ENCODE assay signal across 31 cellular contexts in the genomic region with DNA sequence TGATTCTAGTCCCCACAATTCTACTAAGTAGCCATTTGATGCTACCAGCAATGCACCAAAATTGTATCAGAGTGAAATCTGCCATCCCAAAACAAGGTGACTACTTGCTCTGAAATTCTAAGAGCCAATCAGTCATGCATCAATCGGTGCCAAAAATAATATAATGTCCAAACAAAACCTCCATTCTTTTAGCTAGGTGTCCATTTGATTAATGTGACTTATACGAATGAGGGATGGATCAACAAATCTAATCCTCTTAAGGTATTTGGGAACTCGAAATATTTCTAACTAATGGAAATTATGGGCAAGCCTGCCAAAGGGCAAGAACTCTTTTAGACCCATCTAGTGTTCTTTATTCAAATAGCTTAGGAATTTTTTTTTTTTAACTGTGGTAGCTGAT.
DNase-seq lines count a peak whose midpoint lies in the region; ATAC-seq and TF ChIP-seq lines count a peak whose summit lies in the region.
"Had no signal": no experiment of that assay in that cellular context is flagged by ENCODE, and none has a peak within 500 bp of the region (broad histone marks: within the 10 kb centered on the region; RNA-seq: fewer than 3 reads in every experiment).

No MANE protein-coding gene starts in this region.

- H3K27me3 Mint-ChIP-seq in CD8-positive, alpha-beta T cell (ENCODE audit: low read depth), result no peaks in the 10 kb centered on the region
- H3K27me3 Mint-ChIP-seq: activated T-helper 17 cell treated with anti-CD3 and anti-CD28 coated beads, Interleukin-2, amount 50 U/mL, for 72 hours; stimulated activated naive CD8-positive, alpha-beta T cell treated with anti-CD3 and anti-CD28 coated beads, Interleukin-15, amount 100 ng/mL, for 72 hours had no signal

- no peak overlapping the region for H3K4me3 ChIP-seq in CD8-positive, alpha-beta T cell (ENCODE audit: low read depth, low read length)
- no peak overlapping the region for H3K4me3 ChIP-seq in dorsolateral prefrontal cortex
- H3K4me3 ChIP-seq: colonic mucosa, MG63, tibial nerve had no signal

- no peak for ATAC-seq in CD8-positive, alpha-beta T cell
- ATAC-seq in SK-N-SH treated with all-trans-retinoic acid at 6 μM for 48 hours, result no peak
- no peak for ATAC-seq in GM18870 (IDR thresholded peaks at IDR 0.05; ENCODE audit: unreplicated experiment)
- ATAC-seq: activated CD8-positive, alpha-beta T cell treated with anti-CD3 and anti-CD28 coated beads, Interleukin-2, amount 10 ng/mL, durations not matched to agents 7 days and 5 days; activated T-helper 17 cell treated with anti-CD3 and anti-CD28 coated beads, Interleukin-2, amount 50 U/mL, for 72 hours; left colon; stimulated activated naive CD8-positive, alpha-beta T cell treated with anti-CD3 and anti-CD28 coated beads, Interleukin-15, amount 100 ng/mL, for 72 hours had no signal

- no peaks in the 10 kb centered on the region for H3K9me3 ChIP-seq in CD8-positive, alpha-beta T cell (ENCODE audit: low read length)
- H3K9me3 ChIP-seq: BE2C, colonic mucosa, MG63, tibial nerve had no signal

- no peak overlapping the region for H3K4me3 Mint-ChIP-seq in CD8-positive, alpha-beta T cell
- H3K4me3 Mint-ChIP-seq: activated CD8-positive, alpha-beta T cell treated with anti-CD3 and anti-CD28 coated beads, Interleukin-2, amount 10 ng/mL, durations not matched to agents 7 days and 5 days; activated T-helper 17 cell treated with anti-CD3 and anti-CD28 coated beads, Interleukin-2, amount 50 U/mL, for 72 hours; nephron; stimulated activated naive CD8-positive, alpha-beta T cell treated with anti-CD3 and anti-CD28 coated beads, Interleukin-15, amount 100 ng/mL, for 72 hours had no signal

- no peaks in the 10 kb centered on the region for H3K27me3 ChIP-seq in CD8-positive, alpha-beta T cell (ENCODE audit: insufficient read depth, low read length)
- H3K27me3 ChIP-seq in dorsolateral prefrontal cortex, result no peaks in the 10 kb centered on the region
- H3K27me3 ChIP-seq: BE2C, colonic mucosa, MG63, tibial nerve had no signal

- no peaks in the 10 kb centered on the region for H3K36me3 ChIP-seq in CD8-positive, alpha-beta T cell (ENCODE audit: insufficient read depth, low read length)
- H3K36me3 ChIP-seq: BE2C, colonic mucosa, MG63, tibial nerve had no signal

- no peaks in the 10 kb centered on the region for H3K9me3 Mint-ChIP-seq in CD8-positive, alpha-beta T cell
- H3K9me3 Mint-ChIP-seq: activated T-helper 17 cell treated with anti-CD3 and anti-CD28 coated beads, Interleukin-2, amount 50 U/mL, for 72 hours; immature natural killer cell; nephron; stimulated activated naive CD8-positive, alpha-beta T cell treated with anti-CD3 and anti-CD28 coated beads, Interleukin-15, amount 100 ng/mL, for 72 hours had no signal

- peaks cover 35% of the 10 kb centered on the region for H3K4me1 ChIP-seq in CD8-positive, alpha-beta T cell (ENCODE audit: insufficient read depth, low read length)
- H3K4me1 ChIP-seq: BE2C, colonic mucosa had no signal

- peaks cover 37% of the 10 kb centered on the region for H3K4me1 Mint-ChIP-seq in CD8-positive, alpha-beta T cell (ENCODE audit: low read depth)

- POLR2A ChIA-PET in CD8-positive, alpha-beta T cell (lab: Charles Lee), result interaction anchor here (0.7 kb wide), 1 partner anchor 751 kb away, joined by 3 read pairs; no protein-coding TSS in a partner anchor

- H3K27ac ChIP-seq in CD8-positive, alpha-beta T cell (ENCODE audit: low read depth, low read length), result no peak overlapping the region
- H3K27ac ChIP-seq in dorsolateral prefrontal cortex, result peak overlapping the region in 58 of 59 donors; percentile 52 to 100 (median 97)
- H3K27ac ChIP-seq: colonic mucosa, epithelial cell of prostate, tibial nerve, VCaP had no signal

- DNase-seq in CD8-positive, alpha-beta T cell, result no peak
- DNase-seq in HS-27A (ENCODE audit: low read depth), result peak; percentile 8
- no peak for DNase-seq in dorsolateral prefrontal cortex
- DNase-seq in stimulated activated CD8-positive, alpha-beta memory T cell treated with anti-CD3 and anti-CD28 coated beads, Interleukin-4, amount 100 ng/mL, for 48 hours, result no peak
- no peak for DNase-seq in NCI-H2171 treated with DMSO at 0.1 percent for 48 hours (lab: John Stamatoyannopoulos, UW)
- DNase-seq in NCI-H526 (lab: John Stamatoyannopoulos, UW), result no peak
- DNase-seq: activated CD4-positive, alpha-beta T cell treated with anti-CD3 and anti-CD28 coated beads for 4 hours; activated CD8-positive, alpha-beta T cell treated with anti-CD3 and anti-CD28 coated beads, Interleukin-2, amount 10 ng/mL, durations not matched to agents 7 days and 5 days; activated naive CD4-positive, alpha-beta T cell treated with anti-CD3 and anti-CD28 coated beads, Interleukin-2, amount 50 U/mL, for 16 hours; BE2C; colonic mucosa; DND-41; effector memory CD4-positive, alpha-beta T cell; immature natural killer cell; KBM-7; left colon; MG63; NCI-H1105; NCI-H187 treated with DMSO at 0.1 percent for 48 hours; NCI-H524 treated with DMSO at 0.1 percent for 48 hours; SIG-M5; stimulated activated CD4-positive, alpha-beta T cell treated with anti-CD3 and anti-CD28 coated beads, Interleukin-1b, Interleukin-23, amount 100 ng/mL, for 48 hours; stimulated activated naive CD8-positive, alpha-beta T cell treated with anti-CD3 and anti-CD28 coated beads, Interleukin-15, amount 100 ng/mL, for 72 hours; T1000 had no signal

- CTCF ChIA-PET in CD8-positive, alpha-beta T cell (lab: Charles Lee), result interaction anchor here (0.6 to 1.9 kb wide), 4 partner anchors 10 to 77 kb away, joined by 4 to 10 read pairs (median 4); no protein-coding TSS in a partner anchor

- TF ChIP-seq CTCF in CD8-positive, alpha-beta T cell (IDR thresholded peaks at IDR 0.05), result no peak
- no peak for TF ChIP-seq CTCF in dorsolateral prefrontal cortex (IDR thresholded peaks at IDR 0.05 in 54 of 56, conservative IDR thresholded peaks at IDR 0.05 in 2 of 56; ENCODE audit: low read depth in 1 of 56, partially characterized antibody in 56 of 56)

- H3K36me3 Mint-ChIP-seq in CD8-positive, alpha-beta T cell, result no peaks in the 10 kb centered on the region

- H3K27ac Mint-ChIP-seq in CD8-positive, alpha-beta T cell, result peak overlapping the region; percentile 13
- H3K27ac Mint-ChIP-seq: activated T-helper 17 cell treated with anti-CD3 and anti-CD28 coated beads, Interleukin-2, amount 50 U/mL, for 72 hours; stimulated activated naive CD8-positive, alpha-beta T cell treated with anti-CD3 and anti-CD28 coated beads, Interleukin-15, amount 100 ng/mL, for 72 hours had no signal

- intact Hi-C loops in CD8-positive, alpha-beta T cell (cut with DNase I, micrococcal nuclease), result loop anchor here in 1 of 2 experiments (5.0 kb wide), 1 partner anchor 91 kb away; a partner anchor contains a TSS
- intact Hi-C loops in dorsolateral prefrontal cortex (cut with DNase I), result no loop called here

TF ChIP-seq in SK-N-SH treated with all-trans-retinoic acid at 6 μM for 48 hours, 23 proteins besides CTCF, POLR2A, EP300 and RAD21:
- TF ChIP-seq ZNF565 (CRISPR knock-in tag; conservative IDR thresholded peaks at IDR 0.05; ENCODE audit: low read depth), result no peak
- peak; percentile 97 for TF ChIP-seq ISL1 (CRISPR knock-in tag; IDR thresholded peaks at IDR 0.05)
- no peak for TF ChIP-seq ZNF70 (CRISPR knock-in tag; IDR thresholded peaks at IDR 0.05)
TF ChIP-seq in SK-N-SH treated with all-trans-retinoic acid at 6 μM for 48 hours: peak in this region for 1.
